ENCODE assay signal across 13 cellular contexts in genomic region chr9:76620586-76620985, GRCh38.
"Had no signal": no experiment of that assay in that cellular context is flagged by ENCODE, and none has a peak within 500 bp of the region (broad histone marks: within the 10 kb centered on the region; RNA-seq: fewer than 3 reads in every experiment).

No MANE protein-coding gene starts in this region.

- H3K36me3 ChIP-seq: transverse colon had no signal

- H3K9me3 ChIP-seq: transverse colon had no signal

- H3K4me3 ChIP-seq: coronary artery, transverse colon had no signal

- ATAC-seq: activated CD4-positive, CD25-positive, alpha-beta regulatory T cell treated with anti-CD3 and anti-CD28 coated beads, Interleukin-2, amount 50 U/mL, for 24 hours had no signal

- H3K27me3 ChIP-seq: transverse colon had no signal

- H3K36me3 Mint-ChIP-seq: naive B cell had no signal

- DNase-seq: activated naive CD4-positive, alpha-beta T cell treated with Interleukin-2 at 50 U/mL for 16 hours; activated T-cell treated with anti-CD3 and anti-CD28 coated beads for 4 hours; effector memory CD4-positive, alpha-beta T cell; islet precursor cell; posterior cingulate gyrus; retina; stimulated activated CD4-positive, alpha-beta T cell treated with anti-CD3 and anti-CD28 coated beads, Interleukin-15, amount 100 ng/mL, for 24 hours; stimulated activated CD4-positive, alpha-beta T cell treated with anti-CD3 and anti-CD28 coated beads, Interleukin-4, amount 100 ng/mL, for 24 hours; stimulated activated naive CD4-positive, alpha-beta T cell; transverse colon had no signal

- H3K27me3 Mint-ChIP-seq: naive B cell had no signal
